In the genomic region with DNA sequence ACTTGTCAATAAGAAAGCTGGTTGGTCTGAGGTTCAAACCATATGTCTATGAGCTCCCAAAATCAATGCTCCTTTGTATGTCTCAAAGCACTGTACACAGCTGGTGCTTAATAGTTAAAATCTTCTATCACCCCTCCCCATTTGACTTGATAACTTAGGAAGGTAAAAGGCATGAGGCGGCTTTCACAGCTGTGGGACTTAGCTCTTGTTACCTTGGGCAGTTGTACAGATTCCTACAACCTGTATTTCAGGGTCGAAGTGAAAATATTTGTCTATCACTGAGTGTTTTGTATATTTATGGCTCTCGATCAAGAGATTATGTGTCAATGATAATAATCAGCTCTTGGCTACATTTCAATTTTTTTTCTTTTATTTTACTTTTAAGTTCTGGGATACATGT, we compare ENCODE assay signal across 11 cellular contexts. TPM values are rescaled to one million over a fixed set of nuclear protein-coding genes. Genes with fewer than 3 reads are reported as not detected.
DNase-seq lines count a peak whose midpoint lies in the region; ATAC-seq, FAIRE-seq and TF ChIP-seq lines count a peak whose summit lies in the region.
"Had no signal": no experiment of that assay in that cellular context is flagged by ENCODE, and none has a peak within 500 bp of the region (broad histone marks: within the 10 kb centered on the region; RNA-seq: fewer than 3 reads in every experiment).

No MANE protein-coding gene starts in this region.

- H3K9ac ChIP-seq in PC-3 (ENCODE audit: low read length) (no peak overlapping the region), endodermal cell (ENCODE audit: extremely low read depth, low read length, poor library complexity, severe bottlenecking) (no peak overlapping the region)

- DNase-seq in left ventricle myocardium inferior (no peak), left ventricle myocardium superior (no peak), PC-3 (peak; percentile 45), endodermal cell (no peak), type B pancreatic cell (ENCODE audit: extremely low spot score, unreplicated experiment) (no peak), cerebellar nuclear complex (lab: John Stamatoyannopoulos, UW) (no peak), GM12892 (ENCODE audit: insufficient read length) (no peak), OCI-M2 (lab: John Stamatoyannopoulos, UW; ENCODE audit: unreplicated experiment) (no peak)
- DNase-seq: BE2C, NCI-H345 had no signal

- H3K27ac Mint-ChIP-seq in endodermal cell (no peak overlapping the region), type B pancreatic cell (no peak overlapping the region)

- TF ChIP-seq CTCF in left ventricle myocardium inferior (IDR thresholded peaks at IDR 0.05; ENCODE audit: borderline replicate concordance) (no peak), PC-3 (conservative IDR thresholded peaks at IDR 0.05; ENCODE audit: low read depth, low read length) (no peak), endodermal cell (conservative IDR thresholded peaks at IDR 0.05) (no peak), type B pancreatic cell (conservative IDR thresholded peaks at IDR 0.05) (no peak)

- peak overlapping the region; percentile 87 for H3K4me3 Mint-ChIP-seq in endodermal cell
- H3K4me3 Mint-ChIP-seq in type B pancreatic cell = peak overlapping the region; percentile 97

- 0 out of 2 replicates have a peak, but pooled peaks cover 9% of the 10 kb centered on the region for H4K20me1 ChIP-seq in PC-3 (ENCODE audit: low read length)

- H3K4me1 Mint-ChIP-seq in endodermal cell = peaks cover 22% of the 10 kb centered on the region
- peaks cover 15% of the 10 kb centered on the region for H3K4me1 Mint-ChIP-seq in type B pancreatic cell (ENCODE audit: unreplicated experiment)

- H3K4me1 ChIP-seq in left ventricle myocardium inferior (peaks cover 47% of the 10 kb centered on the region), PC-3 (ENCODE audit: insufficient read depth, low read length) (peaks cover 30% of the 10 kb centered on the region), endodermal cell (ENCODE audit: control insufficient read depth, insufficient read depth, low read length) (peaks cover 6% of the 10 kb centered on the region)
- H3K4me1 ChIP-seq: BE2C had no signal

- no peaks in the 10 kb centered on the region for H3K9me3 Mint-ChIP-seq in endodermal cell
- no peaks in the 10 kb centered on the region for H3K9me3 Mint-ChIP-seq in type B pancreatic cell

- CTCF ChIA-PET in PC-3 (lab: Charles Lee) = interaction anchor here (0.6 kb wide), 2 partner anchors 100 to 178 kb away, joined by 3 to 4 read pairs; no protein-coding TSS in a partner anchor

- no peaks in the 10 kb centered on the region for H3K9me2 ChIP-seq in PC-3 (replicated peaks; ENCODE audit: low read length)

- POLR2A ChIA-PET in PC-3 (lab: Charles Lee; ENCODE audit: unreplicated experiment) = interaction anchor here (0.6 kb wide), 2 partner anchors 14 to 72 kb away, joined by 4 to 8 read pairs; no protein-coding TSS in a partner anchor

- H3K36me3 ChIP-seq in left ventricle myocardium inferior = peaks cover 24% of the 10 kb centered on the region
- H3K36me3 ChIP-seq in PC-3 (ENCODE audit: low read depth, low read length) = peaks cover 31% of the 10 kb centered on the region
- peaks cover 38% of the 10 kb centered on the region for H3K36me3 ChIP-seq in endodermal cell (ENCODE audit: control insufficient read depth, insufficient read depth, low read length)

- TF ChIP-seq POLR2A in GM12892 (IDR thresholded peaks at IDR 0.05; ENCODE audit: low read depth, low read length) = no peak

- H3K9me3 ChIP-seq in left ventricle myocardium inferior (replicated peaks) (no peaks in the 10 kb centered on the region), PC-3 (ENCODE audit: low read length) (no peaks in the 10 kb centered on the region), endodermal cell (ENCODE audit: control insufficient read depth, low read length) (no peaks in the 10 kb centered on the region)
- H3K9me3 ChIP-seq: BE2C, pancreas had no signal

- peaks cover 52% of the 10 kb centered on the region for H3K79me2 ChIP-seq in PC-3 (ENCODE audit: low read length)

- H3K4me2 ChIP-seq in PC-3 (ENCODE audit: low read length) = peak overlapping the region; percentile 92

- H3K4me3 ChIP-seq in left ventricle myocardium inferior = peak overlapping the region; percentile 90
- H3K4me3 ChIP-seq in PC-3 (ENCODE audit: low read length) = no peak overlapping the region; the same call in 1 of the 2 replicates
- H3K4me3 ChIP-seq in endodermal cell (ENCODE audit: low read length) = no peak overlapping the region

- H3K36me3 Mint-ChIP-seq in endodermal cell (ENCODE audit: low read depth) = peaks cover 25% of the 10 kb centered on the region
- H3K36me3 Mint-ChIP-seq in type B pancreatic cell = peaks cover 8% of the 10 kb centered on the region

- no peaks in the 10 kb centered on the region for H3K27me3 ChIP-seq in left ventricle myocardium inferior (ENCODE audit: low read depth)
- no peaks in the 10 kb centered on the region for H3K27me3 ChIP-seq in PC-3 (ENCODE audit: low read length)
- H3K27me3 ChIP-seq in endodermal cell (ENCODE audit: control insufficient read depth, insufficient read depth, low read length, poor library complexity, severe bottlenecking) = no peaks in the 10 kb centered on the region
- H3K27me3 ChIP-seq: BE2C, pancreas had no signal

- peaks cover 14% of the 10 kb centered on the region for H3F3A ChIP-seq in PC-3 (ENCODE audit: low read length, unreplicated experiment)

- ATAC-seq in left ventricle myocardium superior = no peak
- ATAC-seq in PC-3 = peak; percentile 3; the same call in 1 of the 2 replicates

- no TSS peak for BruUV-seq in PC-3 (replicated peaks; lab: Mats Ljungman, UMichigan)

- intact Hi-C loops in left ventricle myocardium inferior (cut with micrococcal nuclease) (no loop called here), left ventricle myocardium superior (cut with micrococcal nuclease) (no loop called here), PC-3 (cut with micrococcal nuclease) (loop anchor here (1.0 kb wide), 3 partner anchors 30 to 137 kb away; a partner anchor contains a TSS)

- H3K27me3 Mint-ChIP-seq in endodermal cell (ENCODE audit: insufficient read depth) (no peaks in the 10 kb centered on the region), type B pancreatic cell (no peaks in the 10 kb centered on the region)

- no peak for FAIRE-seq in GM12892 (lab: Jason Lieb, UNC)

- WGBS in endodermal cell (ENCODE audit: insufficient coverage in 1 of 2, insufficient read length in 1 of 2), 2 experiments = 93 to 94% methylated on average over 2 to 3 of the region's 3 CpGs

- no peak overlapping the region for H2AFZ ChIP-seq in PC-3 (ENCODE audit: low read length)

- no peak overlapping the region for H3K27ac ChIP-seq in left ventricle myocardium inferior (replicated peaks)
- H3K27ac ChIP-seq in PC-3 (ENCODE audit: low read length) = no peak overlapping the region
- no peak overlapping the region for H3K27ac ChIP-seq in endodermal cell (ENCODE audit: low read depth, low read length)

RNA-seq across cellular contexts. Expression of a gene that starts 1.0 kb away (rescaled TPM):
- total RNA-seq in left ventricle myocardium inferior = 51.2 TPM
- 50.5 TPM for total RNA-seq in left ventricle myocardium superior
- total RNA-seq in PC-3 (2014; rRNA removed) = 65.9 and 72.9 TPM in 2 replicates
- 10 to 100 TPM; 36.4 to 36.8 TPM for total RNA-seq in endodermal cell
- 31.8 TPM for polyA plus RNA-seq in endodermal cell (2013, experiment 1 of 2)
- 34.2 TPM for polyA plus RNA-seq in endodermal cell (2013, experiment 2 of 2)
- total RNA-seq in type B pancreatic cell (ENCODE audit: low replicate concordance) = 24.2 and 26.9 TPM in 2 replicates
- polyA plus RNA-seq in GM12892 (2012; ENCODE audit: missing spikeins) = 12.5 TPM

RNA-seq across cellular contexts. Expression of a gene that starts 31.6 kb away (rescaled TPM):
- total RNA-seq in left ventricle myocardium inferior = 21.9 TPM
- 20.0 TPM for total RNA-seq in left ventricle myocardium superior
- 159 and 169 TPM in 2 replicates for total RNA-seq in PC-3 (2014; rRNA removed)
- 10 to 100 TPM; 64.7 to 78.7 TPM for total RNA-seq in endodermal cell
- 55.3 TPM for polyA plus RNA-seq in endodermal cell (2013, experiment 1 of 2)
- polyA plus RNA-seq in endodermal cell (2013, experiment 2 of 2) = 47.0 TPM
- total RNA-seq in type B pancreatic cell (ENCODE audit: low replicate concordance) = 53.2 and 57.5 TPM in 2 replicates
- 64.4 TPM for polyA plus RNA-seq in GM12892 (2012; ENCODE audit: missing spikeins)
